ENCODE assay signal across 25 cellular contexts in the genomic region with DNA sequence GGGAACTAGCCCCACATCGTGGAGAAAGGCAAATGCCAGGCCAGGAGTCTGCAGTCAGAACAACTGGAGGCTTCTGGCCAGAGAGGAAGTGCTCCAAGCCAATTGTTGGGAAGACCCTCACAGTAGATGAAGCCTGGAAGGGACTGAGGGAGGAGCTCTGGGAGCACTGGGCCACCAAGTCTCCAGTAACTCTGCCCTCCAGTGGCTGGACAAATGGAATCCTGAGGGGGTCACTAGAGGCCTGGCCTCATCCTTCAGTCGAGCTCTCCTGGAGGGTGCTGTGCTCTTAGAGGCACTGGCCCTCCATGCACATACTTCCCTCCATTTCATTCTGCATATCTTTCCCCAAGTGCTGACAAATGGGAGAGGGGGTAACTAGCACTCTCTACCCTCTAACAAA.
DNase-seq lines count a peak whose midpoint lies in the region; ATAC-seq, FAIRE-seq and TF ChIP-seq lines count a peak whose summit lies in the region.
"Had no signal": no experiment of that assay in that cellular context is flagged by ENCODE, and none has a peak within 500 bp of the region (broad histone marks: within the 10 kb centered on the region; RNA-seq: fewer than 3 reads in every experiment).

No MANE protein-coding gene starts in this region.

- H3K27ac Mint-ChIP-seq in chondrocyte (ENCODE audit: unreplicated experiment) = peak overlapping the region; percentile 72
- no peak overlapping the region for H3K27ac Mint-ChIP-seq in naive thymus-derived CD4-positive, alpha-beta T cell
- H3K27ac Mint-ChIP-seq: activated CD8-positive, alpha-beta T cell treated with anti-CD3 and anti-CD28 coated beads for 36 hours; IgD-negative memory B cell; stimulated activated memory B cell treated with anti-CD40 and anti-IgM and Interleukin-4, amounts not matched to agents 10 μg/mL and 1 μg/mL and 100 μg/mL, for 72 hours had no signal

- no peak for TF ChIP-seq RAD21 in SK-N-SH (IDR thresholded peaks at IDR 0.05; ENCODE audit: low read length)
- TF ChIP-seq RAD21 in HepG2 (CRISPR knock-in tag; IDR thresholded peaks at IDR 0.05) = no peak

- in situ Hi-C loops in HepG2 (cut with HindIII; ENCODE audit: extremely low pct_ligation_motif_present, low pct_unique_long_range_greater_than_20kb) = no loop called here

- peaks cover 39 to 54% of the 10 kb centered on the region in 2 experiments for H3K4me1 ChIP-seq in SK-N-SH (ENCODE audit: control insufficient read depth in 1 of 2, insufficient read depth in 2 of 2, low read depth in 1 of 2, low read length in 1 of 2)
- peaks cover 57% of the 10 kb centered on the region for H3K4me1 ChIP-seq in HepG2 (ENCODE audit: insufficient read depth, low read length)
- peaks cover 2 to 12% of the 10 kb centered on the region in 2 donors for H3K4me1 ChIP-seq in aorta (ENCODE audit: control insufficient read depth in 1 of 2, insufficient read depth in 2 of 2, low read length in 2 of 2)
- H3K4me1 ChIP-seq in naive thymus-derived CD4-positive, alpha-beta T cell (ENCODE audit: control insufficient read depth in 2 of 2, insufficient read depth in 2 of 2, low read length in 2 of 2) = no peaks in the 10 kb centered on the region
- H3K4me1 ChIP-seq: psoas muscle, testis had no signal

- H3K27me3 ChIP-seq in SK-N-SH (ENCODE audit: insufficient read depth) (no peaks in the 10 kb centered on the region), HepG2 (ENCODE audit: control insufficient read depth in 1 of 2, insufficient read depth in 2 of 2, low read length in 2 of 2) (no peaks in the 10 kb centered on the region), aorta (ENCODE audit: control insufficient read depth in 1 of 2, insufficient read depth in 2 of 2, low read length in 1 of 2) (no peaks in the 10 kb centered on the region)
- H3K27me3 ChIP-seq in naive thymus-derived CD4-positive, alpha-beta T cell (ENCODE audit: control insufficient read depth in 2 of 2, insufficient read depth in 2 of 2, low read length in 2 of 2) = no peaks in the 10 kb centered on the region
- H3K27me3 ChIP-seq: testis had no signal

- POLR2A ChIA-PET in SK-N-SH (lab: Yijun Ruan, JAX) = no interaction called here
- POLR2A ChIA-PET in HepG2 (lab: Yijun Ruan, JAX) = no interaction called here
- POLR2A ChIA-PET in naive thymus-derived CD4-positive, alpha-beta T cell (lab: Charles Lee) = no interaction called here

- no TSS peak for BruUV-seq in HepG2 (replicated peaks; lab: Mats Ljungman, UMichigan)

- H3K4me3 Mint-ChIP-seq in chondrocyte (ENCODE audit: unreplicated experiment) = no peak overlapping the region
- no peak overlapping the region for H3K4me3 Mint-ChIP-seq in naive thymus-derived CD4-positive, alpha-beta T cell
- H3K4me3 Mint-ChIP-seq: activated CD8-positive, alpha-beta T cell treated with anti-CD3 and anti-CD28 coated beads for 36 hours; IgD-negative memory B cell; stimulated activated memory B cell treated with anti-CD40 and anti-IgM and Interleukin-4, amounts not matched to agents 10 μg/mL and 1 μg/mL and 100 μg/mL, for 72 hours had no signal

- no peak for FAIRE-seq in HepG2 (lab: Jason Lieb, UNC)
- FAIRE-seq: bronchial epithelial cell, endometrium had no signal

- H3K79me2 ChIP-seq in SK-N-SH (ENCODE audit: insufficient read depth) (peaks cover 79% of the 10 kb centered on the region), HepG2 (ENCODE audit: insufficient read depth, low read length) (peaks cover 29% of the 10 kb centered on the region)
- H3K79me2 ChIP-seq: hepatocyte had no signal

- H4K20me1 ChIP-seq in SK-N-SH (ENCODE audit: insufficient read depth) = no peaks in the 10 kb centered on the region
- no peaks in the 10 kb centered on the region for H4K20me1 ChIP-seq in HepG2 (ENCODE audit: insufficient read depth, low read length)

- DNase-seq in SK-N-SH (no peak), chondrocyte (ENCODE audit: low spot score) (no peak), HepG2 (ENCODE audit: low spot score) (no peak), aorta (no peak)
- DNase-seq in naive thymus-derived CD4-positive, alpha-beta T cell = no peak
- DNase-seq: activated CD8-positive, alpha-beta T cell treated with anti-CD3 and anti-CD28 coated beads for 36 hours; activated gamma-delta T cell treated with Interleukin-2 at 50 U/mL for 16 hours; activated T-cell treated with anti-CD3 and anti-CD28 coated beads for 4 hours; AML-193; DMS79; NCI-H1694 treated with DMSO at 0.1 percent for 48 hours; NCI-H526 treated with DMSO at 0.1 percent for 48 hours; psoas muscle; stimulated activated CD4-positive, alpha-beta T cell treated with anti-CD3 and anti-CD28 coated beads, Interleukin-1b, Interleukin-23, amount 100 ng/mL, for 48 hours; testis had no signal

- TF ChIP-seq EP300 in SK-N-SH (IDR thresholded peaks at IDR 0.05; ENCODE audit: borderline replicate concordance in 1 of 2, low read depth in 1 of 2, low read length in 1 of 2) = no peak
- no peak for TF ChIP-seq EP300 in HepG2 (IDR thresholded peaks at IDR 0.05; ENCODE audit: low read depth in 2 of 2, low read length in 2 of 2)
- TF ChIP-seq EP300 in HepG2 (CRISPR knock-in tag; IDR thresholded peaks at IDR 0.05; ENCODE audit: borderline replicate concordance) = no peak

- ATAC-seq in SK-N-SH treated with all-trans-retinoic acid at 6 μM for 48 hours (no peak; the same call in 2 of the 3 replicates), HepG2 (peak; percentile 53; the same call in 2 of the 3 replicates), aorta (ENCODE audit: low FRiP score) (no peak), GM21447 (IDR thresholded peaks at IDR 0.05; ENCODE audit: unreplicated experiment) (no peak), GM19397 (IDR thresholded peaks at IDR 0.05; ENCODE audit: unreplicated experiment) (no peak)
- ATAC-seq in naive thymus-derived CD4-positive, alpha-beta T cell = no peak
- ATAC-seq: activated CD8-positive, alpha-beta T cell treated with anti-CD3 and anti-CD28 coated beads for 36 hours; psoas muscle; stimulated activated memory B cell treated with anti-CD40 and anti-IgM and Interleukin-4, amounts not matched to agents 10 μg/mL and 1 μg/mL and 100 μg/mL, for 72 hours had no signal

- H3K9me3 Mint-ChIP-seq in chondrocyte (ENCODE audit: low read depth) = no peaks in the 10 kb centered on the region
- no peaks in the 10 kb centered on the region for H3K9me3 Mint-ChIP-seq in naive thymus-derived CD4-positive, alpha-beta T cell
- H3K9me3 Mint-ChIP-seq: activated CD8-positive, alpha-beta T cell treated with anti-CD3 and anti-CD28 coated beads for 36 hours; IgD-negative memory B cell; stimulated activated memory B cell treated with anti-CD40 and anti-IgM and Interleukin-4, amounts not matched to agents 10 μg/mL and 1 μg/mL and 100 μg/mL, for 72 hours had no signal

- no peak overlapping the region for H3K4me2 ChIP-seq in SK-N-SH
- H3K4me2 ChIP-seq in HepG2 (ENCODE audit: low read depth, low read length) = no peak overlapping the region
- H3K4me2 ChIP-seq: hepatocyte had no signal

- intact Hi-C loops in HepG2 (cut with micrococcal nuclease; ENCODE audit: unreplicated experiment) (no loop called here), aorta (cut with DNase I) (no loop called here)
- intact Hi-C loops in naive thymus-derived CD4-positive, alpha-beta T cell (cut with micrococcal nuclease) = no loop called here

- H3K36me3 Mint-ChIP-seq in chondrocyte (ENCODE audit: low read depth) = peaks cover 2% of the 10 kb centered on the region
- no peaks in the 10 kb centered on the region for H3K36me3 Mint-ChIP-seq in naive thymus-derived CD4-positive, alpha-beta T cell
- H3K36me3 Mint-ChIP-seq: IgD-negative memory B cell; stimulated activated memory B cell treated with anti-CD40 and anti-IgM and Interleukin-4, amounts not matched to agents 10 μg/mL and 1 μg/mL and 100 μg/mL, for 72 hours had no signal

- peaks cover 19% of the 10 kb centered on the region for H3K4me1 Mint-ChIP-seq in chondrocyte (ENCODE audit: low read depth)
- H3K4me1 Mint-ChIP-seq in naive thymus-derived CD4-positive, alpha-beta T cell = no peaks in the 10 kb centered on the region
- H3K4me1 Mint-ChIP-seq: IgD-negative memory B cell; stimulated activated memory B cell treated with anti-CD40 and anti-IgM and Interleukin-4, amounts not matched to agents 10 μg/mL and 1 μg/mL and 100 μg/mL, for 72 hours had no signal

- TF ChIP-seq CTCF in SK-N-SH (IDR thresholded peaks at IDR 0.05) = no peak; the same call in 1 of the 2 replicates
- TF ChIP-seq CTCF in chondrocyte (IDR thresholded peaks at IDR 0.05) = no peak
- peak; percentile 42 for TF ChIP-seq CTCF in HepG2 (CRISPR knock-in tag; IDR thresholded peaks at IDR 0.05)

- H3K27me3 Mint-ChIP-seq in chondrocyte (ENCODE audit: low read depth) = no peaks in the 10 kb centered on the region
- peaks cover 0 to 24% (median 6%) of the 10 kb centered on the region in 5 donors for H3K27me3 Mint-ChIP-seq in naive thymus-derived CD4-positive, alpha-beta T cell

- no peak overlapping the region for H3K9ac ChIP-seq in SK-N-SH
- H3K9ac ChIP-seq in HepG2 (ENCODE audit: insufficient read depth, low read depth, low read length) = no peak overlapping the region

- H2AFZ ChIP-seq in SK-N-SH (ENCODE audit: low read depth) (no peak overlapping the region), HepG2 (ENCODE audit: low read length) (no peak overlapping the region)
- H2AFZ ChIP-seq: hepatocyte had no signal

- H3K36me3 ChIP-seq in SK-N-SH (replicated peaks in 1 of 2; ENCODE audit: control insufficient read depth in 1 of 2, insufficient read depth in 2 of 2, low read length in 1 of 2) (peaks cover 26 to 48% of the 10 kb centered on the region in 2 experiments), HepG2 (replicated peaks in 1 of 2; ENCODE audit: control insufficient read depth in 1 of 2, insufficient read depth in 2 of 2, low read length in 2 of 2) (no peaks in the 10 kb centered on the region; a peak in 2 of 5 replicates), aorta (ENCODE audit: control insufficient read depth in 1 of 2, insufficient read depth in 2 of 2, low read length in 1 of 2) (no peaks in the 10 kb centered on the region)
- H3K36me3 ChIP-seq in naive thymus-derived CD4-positive, alpha-beta T cell (ENCODE audit: control insufficient read depth in 2 of 3, insufficient read depth in 3 of 3, low read length in 3 of 3) = no peaks in the 10 kb centered on the region

- no peak for TF ChIP-seq POLR2A in HepG2 (IDR thresholded peaks at IDR 0.05; ENCODE audit: insufficient read depth in 1 of 2, low read depth in 2 of 2, low read length in 2 of 2)

- peaks cover 35% of the 10 kb centered on the region for H3F3A ChIP-seq in SK-N-SH (replicated peaks; ENCODE audit: insufficient read depth)

- no peak overlapping the region for H3K4me3 ChIP-seq in SK-N-SH (ENCODE audit: low read depth in 2 of 2, low read length in 1 of 2)
- H3K4me3 ChIP-seq in HepG2 (replicated peaks in 1 of 3; ENCODE audit: insufficient read depth in 1 of 3, low read depth in 2 of 3, low read length in 3 of 3) = no peak overlapping the region
- H3K4me3 ChIP-seq in aorta (ENCODE audit: low read length in 2 of 2) = no peak overlapping the region
- H3K4me3 ChIP-seq in naive thymus-derived CD4-positive, alpha-beta T cell (ENCODE audit: low read length) = no peak overlapping the region
- H3K4me3 ChIP-seq: hepatocyte, psoas muscle, testis had no signal

- H3K9me3 ChIP-seq in SK-N-SH (no peaks in the 10 kb centered on the region), HepG2 (ENCODE audit: low read length) (no peaks in the 10 kb centered on the region), aorta (ENCODE audit: control insufficient read depth, low read length) (no peaks in the 10 kb centered on the region)
- H3K9me3 ChIP-seq in naive thymus-derived CD4-positive, alpha-beta T cell (ENCODE audit: control insufficient read depth in 2 of 3, low read length in 3 of 3) = no peaks in the 10 kb centered on the region
- H3K9me3 ChIP-seq: psoas muscle, testis had no signal

- peak overlapping the region; percentile 63 to 99 for H3K27ac ChIP-seq in SK-N-SH (ENCODE audit: low read depth in 2 of 2, low read length in 1 of 2)
- H3K27ac ChIP-seq in HepG2 (ENCODE audit: extremely low read length, insufficient read depth, low read length) = no peak overlapping the region
- peak overlapping the region; percentile 69 to 84 for H3K27ac ChIP-seq in aorta (ENCODE audit: low read depth in 1 of 2, low read length in 2 of 2)
- H3K27ac ChIP-seq in naive thymus-derived CD4-positive, alpha-beta T cell (ENCODE audit: low read depth, low read length) = no peak overlapping the region
- H3K27ac ChIP-seq: 22Rv1, hepatocyte, HL-60, psoas muscle, testis had no signal

- CTCF ChIA-PET in SK-N-SH (lab: Yijun Ruan, JAX) = interaction anchor here (1.1 kb wide), 1 partner anchor 9 kb away, joined by 3 read pairs; no protein-coding TSS in a partner anchor
- CTCF ChIA-PET in HepG2 (lab: Yijun Ruan, JAX; ENCODE audit: low intra/inter-chr PET ratio, low total read pairs) = no interaction called here
- CTCF ChIA-PET in naive thymus-derived CD4-positive, alpha-beta T cell (lab: Charles Lee) = no interaction called here

- WGBS in SK-N-SH (ENCODE audit: low lambda C conversion rate) = 82% methylated on average over 2 of the region's 2 CpGs
- 89% methylated on average over 2 of the region's 2 CpGs for WGBS in HepG2 (ENCODE audit: low lambda C conversion rate)
- 28 to 48% methylated on average over 2 of the region's 2 CpGs for WGBS in aorta, 2 donors

- H3K9me2 ChIP-seq in SK-N-SH = no peaks in the 10 kb centered on the region

Comparison
In these comparisons a context has a peak if more than half of its experiments do, and no peak if none do; other contexts are left out.
1. H3K27ac ChIP-seq: peak in SK-N-SH (2 of 2) and aorta (2 of 2); none in HepG2 (single experiment) and naive thymus-derived CD4-positive, alpha-beta T cell (single experiment).